15 cellular contexts compared by ENCODE assay signal in genomic region chr1:116765962-116766361, GRCh38. TPM values are rescaled to one million over a fixed set of nuclear protein-coding genes. Genes with fewer than 3 reads are reported as not detected.
DNase-seq lines count a peak whose midpoint lies in the region; ATAC-seq and TF ChIP-seq lines count a peak whose summit lies in the region.
"Had no signal": no experiment of that assay in that cellular context is flagged by ENCODE, and none has a peak within 500 bp of the region (broad histone marks: within the 10 kb centered on the region; RNA-seq: fewer than 3 reads in every experiment).

No MANE protein-coding gene starts in this region.

- DNase-seq in activated T-cell treated with anti-CD3 and anti-CD28 coated beads, Interleukin-2, amount 50 U/mL, for 4 hours = no peak
- DNase-seq in activated T-cell treated with anti-CD3 and anti-CD28 coated beads, Interleukin-2, amount 50 U/mL, for 1 hour = no peak
- DNase-seq in activated CD8-positive, alpha-beta T cell treated with anti-CD3 and anti-CD28 coated beads for 36 hours = no peak
- peak in 1 of 2 donors; percentile 58 for DNase-seq in stimulated activated effector memory CD8-positive, alpha-beta T cell treated with anti-CD3 and anti-CD28 coated beads, Interleukin-12 subunit alpha, Interleukin-12 subunit beta, amount 100 ng/mL, for 72 hours (ENCODE audit: low spot score in 2 of 2)
- DNase-seq in ascending aorta (ENCODE audit: low spot score in 2 of 2) = no peak
- no peak for DNase-seq in WERI-Rb-1
- DNase-seq: AML-193, GOT3, MM.1S, NCI-H2171 had no signal

- H3K36me3 ChIP-seq in ascending aorta (no peaks in the 10 kb centered on the region), WERI-Rb-1 (no peaks in the 10 kb centered on the region)

- POLR2A ChIA-PET in activated CD8-positive, alpha-beta T cell treated with anti-CD3 and anti-CD28 coated beads for 36 hours (lab: Charles Lee) = interaction anchor here (4.0 to 18.7 kb wide), 7 partner anchors 7 to 293 kb away, joined by 17 to 850 read pairs (median 139); partner anchors contain the start of genes CD2 and TTF2

- H3K27ac ChIP-seq in ascending aorta = no peak overlapping the region
- H3K27ac ChIP-seq in WERI-Rb-1 = no peak overlapping the region

- H3K27me3 ChIP-seq in ascending aorta (no peaks in the 10 kb centered on the region), WERI-Rb-1 (ENCODE audit: insufficient read depth, low read depth, severe bottlenecking) (no peaks in the 10 kb centered on the region)

- no peaks in the 10 kb centered on the region for H3K27me3 Mint-ChIP-seq in activated T-cell treated with anti-CD3 and anti-CD28 coated beads, Interleukin-2, amount 50 U/mL, for 4 hours (ENCODE audit: low read depth)
- no peaks in the 10 kb centered on the region for H3K27me3 Mint-ChIP-seq in activated CD8-positive, alpha-beta T cell treated with anti-CD3 and anti-CD28 coated beads for 36 hours
- H3K27me3 Mint-ChIP-seq: memory B cell had no signal

- no peaks in the 10 kb centered on the region for H3K4me1 ChIP-seq in ascending aorta

- H3K9me3 ChIP-seq in ascending aorta (no peaks in the 10 kb centered on the region), WERI-Rb-1 (ENCODE audit: severe bottlenecking) (no peaks in the 10 kb centered on the region)

- no peak for ATAC-seq in activated T-cell treated with anti-CD3 and anti-CD28 coated beads, Interleukin-2, amount 50 U/mL, for 4 hours
- no peak for ATAC-seq in activated CD8-positive, alpha-beta T cell treated with anti-CD3 and anti-CD28 coated beads for 36 hours
- ATAC-seq in esophagus mucosa = peak; percentile 70
- ATAC-seq in stimulated activated effector memory CD8-positive, alpha-beta T cell treated with anti-CD3 and anti-CD28 coated beads, Interleukin-12 subunit alpha, Interleukin-12 subunit beta, amount 100 ng/mL, for 72 hours = no peak
- no peak for ATAC-seq in HG03432 (IDR thresholded peaks at IDR 0.05; ENCODE audit: unreplicated experiment)

- no peaks in the 10 kb centered on the region for H3K9me3 Mint-ChIP-seq in activated T-cell treated with anti-CD3 and anti-CD28 coated beads, Interleukin-2, amount 50 U/mL, for 4 hours
- no peaks in the 10 kb centered on the region for H3K9me3 Mint-ChIP-seq in activated CD8-positive, alpha-beta T cell treated with anti-CD3 and anti-CD28 coated beads for 36 hours
- H3K9me3 Mint-ChIP-seq in stimulated activated effector memory CD8-positive, alpha-beta T cell treated with anti-CD3 and anti-CD28 coated beads, Interleukin-12 subunit alpha, Interleukin-12 subunit beta, amount 100 ng/mL, for 72 hours = no peaks in the 10 kb centered on the region
- H3K9me3 Mint-ChIP-seq: memory B cell had no signal

- peak overlapping the region; percentile 65 for H3K4me3 Mint-ChIP-seq in activated T-cell treated with anti-CD3 and anti-CD28 coated beads, Interleukin-2, amount 50 U/mL, for 4 hours
- H3K4me3 Mint-ChIP-seq in activated CD8-positive, alpha-beta T cell treated with anti-CD3 and anti-CD28 coated beads for 36 hours = peak overlapping the region; percentile 98
- H3K4me3 Mint-ChIP-seq in stimulated activated effector memory CD8-positive, alpha-beta T cell treated with anti-CD3 and anti-CD28 coated beads, Interleukin-12 subunit alpha, Interleukin-12 subunit beta, amount 100 ng/mL, for 72 hours = peak overlapping the region; percentile 93
- H3K4me3 Mint-ChIP-seq: brain, memory B cell had no signal

- intact Hi-C loops in activated CD8-positive, alpha-beta T cell treated with anti-CD3 and anti-CD28 coated beads for 36 hours (cut with micrococcal nuclease) = loop anchor here (2.0 to 5.0 kb wide), 2 partner anchors 41 to 236 kb away; partner anchors contain the start of gene CD101
- intact Hi-C loops in ascending aorta (cut with DNase I) = no loop called here

- H3K36me3 Mint-ChIP-seq in activated T-cell treated with anti-CD3 and anti-CD28 coated beads, Interleukin-2, amount 50 U/mL, for 4 hours (ENCODE audit: insufficient read depth) = peaks cover 83% of the 10 kb centered on the region
- H3K36me3 Mint-ChIP-seq in activated CD8-positive, alpha-beta T cell treated with anti-CD3 and anti-CD28 coated beads for 36 hours (ENCODE audit: low read depth) = peaks cover 91% of the 10 kb centered on the region
- H3K36me3 Mint-ChIP-seq in stimulated activated effector memory CD8-positive, alpha-beta T cell treated with anti-CD3 and anti-CD28 coated beads, Interleukin-12 subunit alpha, Interleukin-12 subunit beta, amount 100 ng/mL, for 72 hours = peaks cover 100% of the 10 kb centered on the region
- H3K36me3 Mint-ChIP-seq: brain, memory B cell had no signal

- CTCF ChIA-PET in activated CD8-positive, alpha-beta T cell treated with anti-CD3 and anti-CD28 coated beads for 36 hours (lab: Charles Lee) = interaction anchor here (4.5 to 12.5 kb wide), 4 partner anchors 13 to 50 kb away, joined by 49 to 167 read pairs (median 112); partner anchors contain the start of gene CD2

- H3K4me1 Mint-ChIP-seq in activated T-cell treated with anti-CD3 and anti-CD28 coated beads, Interleukin-2, amount 50 U/mL, for 4 hours (ENCODE audit: low read depth) = peaks cover 99% of the 10 kb centered on the region
- H3K4me1 Mint-ChIP-seq in activated CD8-positive, alpha-beta T cell treated with anti-CD3 and anti-CD28 coated beads for 36 hours (ENCODE audit: low read depth) = peaks cover 96% of the 10 kb centered on the region
- peaks cover 100% of the 10 kb centered on the region for H3K4me1 Mint-ChIP-seq in stimulated activated effector memory CD8-positive, alpha-beta T cell treated with anti-CD3 and anti-CD28 coated beads, Interleukin-12 subunit alpha, Interleukin-12 subunit beta, amount 100 ng/mL, for 72 hours

- H3K4me3 ChIP-seq in ascending aorta (no peak overlapping the region), WERI-Rb-1 (ENCODE audit: low read depth, low read length) (no peak overlapping the region)

- TF ChIP-seq CTCF in activated CD8-positive, alpha-beta T cell treated with anti-CD3 and anti-CD28 coated beads for 36 hours (IDR thresholded peaks at IDR 0.05) = no peak
- TF ChIP-seq CTCF in ascending aorta (IDR thresholded peaks at IDR 0.05) (no peak), WERI-Rb-1 (IDR thresholded peaks at IDR 0.05; ENCODE audit: low read depth, low read length) (no peak)

- peak overlapping the region; percentile 99 for H3K27ac Mint-ChIP-seq in activated CD8-positive, alpha-beta T cell treated with anti-CD3 and anti-CD28 coated beads for 36 hours
- H3K27ac Mint-ChIP-seq in stimulated activated effector memory CD8-positive, alpha-beta T cell treated with anti-CD3 and anti-CD28 coated beads, Interleukin-12 subunit alpha, Interleukin-12 subunit beta, amount 100 ng/mL, for 72 hours = peak overlapping the region; percentile 99
- H3K27ac Mint-ChIP-seq: memory B cell had no signal

RNA-seq across cellular contexts. Expression of gene CD2, which starts 11.7 kb away (rescaled TPM):
- total RNA-seq in activated T-cell treated with anti-CD3 and anti-CD28 coated beads, Interleukin-2, amount 50 U/mL, for 4 hours = 100 to 1,000 TPM; 353 to 393 (median 374) TPM
- total RNA-seq in activated CD8-positive, alpha-beta T cell treated with anti-CD3 and anti-CD28 coated beads for 36 hours = 100 to 1,000 TPM; 217 to 220 TPM
- total RNA-seq in esophagus mucosa (1.3 TPM), ascending aorta (not detected)
- total RNA-seq: Daoy had no signal

Comparison
In these comparisons a context has a peak if more than half of its experiments do, and no peak if none do; other contexts are left out.
1. RNA of gene CD2, which starts 11.7 kb away (total RNA-seq): 353 to 393 TPM in activated T-cell treated with anti-CD3 and anti-CD28 coated beads, Interleukin-2, amount 50 U/mL, for 4 hours and 217 to 220 TPM in activated CD8-positive, alpha-beta T cell treated with anti-CD3 and anti-CD28 coated beads for 36 hours; 1.3 TPM in esophagus mucosa (single experiment) and not detected in ascending aorta (single experiment); every median in the first group is over 10 times any median in the second.
2. Peak in every context shown above with its lines, with median percentiles within 50 percentile points of each other: H3K4me3 Mint-ChIP-seq.